ENCODE assay signal across 8 cellular contexts in the genomic region with DNA sequence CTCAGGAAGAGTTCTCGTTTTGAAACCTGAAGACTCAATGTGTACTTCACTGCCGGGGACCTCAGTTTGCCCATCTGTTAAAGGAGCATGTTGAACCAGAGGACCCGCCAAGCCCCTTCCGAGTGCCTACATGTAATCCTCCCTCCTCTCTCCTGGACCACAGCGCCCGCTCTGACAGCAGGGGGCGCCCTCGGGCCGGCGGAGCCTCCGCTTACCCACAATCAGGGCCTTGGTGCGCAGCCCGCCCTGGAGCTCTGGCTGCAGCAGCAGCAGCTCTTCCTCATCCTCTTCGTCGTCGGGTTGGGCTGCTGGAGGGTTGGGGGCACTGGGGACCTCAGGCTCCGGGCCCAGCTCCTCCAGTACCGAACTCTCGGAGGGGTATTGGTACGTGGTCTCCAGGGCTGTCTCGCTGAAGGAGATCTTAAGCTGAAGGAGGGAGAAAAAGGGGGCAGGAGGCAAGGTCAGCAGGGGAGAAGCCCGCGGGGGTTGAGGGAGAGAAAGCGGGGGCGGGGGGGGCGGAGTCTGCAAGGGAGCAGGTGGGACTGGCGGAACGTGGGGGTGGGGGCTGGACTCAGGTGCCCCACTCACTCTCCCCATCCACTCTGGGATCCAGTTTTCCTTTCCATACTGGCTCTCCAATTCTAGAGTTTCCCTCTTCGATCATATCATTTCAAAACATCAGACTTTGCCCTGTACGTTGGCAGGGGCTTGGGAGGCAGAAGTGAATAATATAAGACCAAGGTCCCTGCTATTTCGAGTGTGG. TPM values are rescaled to one million over a fixed set of nuclear protein-coding genes. Genes with fewer than 3 reads are reported as not detected.
DNase-seq lines count a peak whose midpoint lies in the region; ATAC-seq lines count a peak whose summit lies in the region.

No MANE protein-coding gene starts in this region.

- H3K79me1 ChIP-seq in mesendoderm (ENCODE audit: low read length), result peaks cover 14% of the 10 kb centered on the region

- H3K4me2 ChIP-seq in mesendoderm (ENCODE audit: low read length), result peak overlapping the region; percentile 6

- H3K36me3 ChIP-seq in effector memory CD4-positive, alpha-beta T cell (ENCODE audit: control insufficient read depth, insufficient read depth, low read length), result peaks cover 28% of the 10 kb centered on the region
- H3K36me3 ChIP-seq in mesendoderm (ENCODE audit: control insufficient read depth, insufficient read depth, low read length), result peaks cover 12% of the 10 kb centered on the region

- peak overlapping the region; percentile 44 for H3K4me3 ChIP-seq in effector memory CD4-positive, alpha-beta T cell (ENCODE audit: insufficient read depth, low read depth, low read length, poor library complexity, severe bottlenecking)
- no peak overlapping the region for H3K4me3 ChIP-seq in mesendoderm (ENCODE audit: low read length)

- no peak overlapping the region for H2BK5ac ChIP-seq in mesendoderm (ENCODE audit: low read length)

- H3K4me1 ChIP-seq in effector memory CD4-positive, alpha-beta T cell (ENCODE audit: control insufficient read depth, insufficient read depth, low read length, poor library complexity, severe bottlenecking), result peaks cover 24% of the 10 kb centered on the region
- peaks cover 8% of the 10 kb centered on the region for H3K4me1 ChIP-seq in mesendoderm (ENCODE audit: control insufficient read depth, low read depth, low read length)

- ATAC-seq in HG03097 (IDR thresholded peaks at IDR 0.05; ENCODE audit: low FRiP score, unreplicated experiment), result peak; percentile 39
- ATAC-seq in HG03135 (IDR thresholded peaks at IDR 0.05; ENCODE audit: unreplicated experiment), result no peak

- DNase-seq in DMS53 (lab: John Stamatoyannopoulos, UW) (peak; percentile 84), NCI-H774 (lab: John Stamatoyannopoulos, UW) (peak; percentile 69), mesendoderm (peak; percentile 89)
- peak; percentile 79 for DNase-seq in activated CD8-positive, alpha-beta memory T cell treated with anti-CD3 and anti-CD28 coated beads for 4 hours (ENCODE audit: low read depth in 2 of 2)
- DNase-seq in effector memory CD4-positive, alpha-beta T cell, result peak; percentile 78 to 87 (median 86)
- DNase-seq in stimulated activated CD8-positive, alpha-beta memory T cell treated with anti-CD3 and anti-CD28 coated beads, Interleukin-12 subunit alpha, Interleukin-12 subunit beta, amount 100 ng/mL, for 4 hours (ENCODE audit: low read depth), result peak; percentile 85

- no peak overlapping the region for H2AK5ac ChIP-seq in mesendoderm (ENCODE audit: low read length)

- WGBS in mesendoderm (ENCODE audit: extremely low coverage, insufficient coverage, low lambda C conversion rate), result no CpG with 5 or more reads among the region's 31 CpGs

- no peak overlapping the region for H4K8ac ChIP-seq in mesendoderm (ENCODE audit: low read depth, low read length)

- H3K79me2 ChIP-seq in mesendoderm (ENCODE audit: control insufficient read depth, insufficient read depth, low read length), result peaks cover 35% of the 10 kb centered on the region

- H4K5ac ChIP-seq in mesendoderm (ENCODE audit: low read length), result no peak overlapping the region

- no peak overlapping the region for H2BK120ac ChIP-seq in mesendoderm (ENCODE audit: low read depth, low read length)

- H3K23ac ChIP-seq in mesendoderm (ENCODE audit: low read length), result no peak overlapping the region

- no peak overlapping the region for H3K18ac ChIP-seq in mesendoderm (ENCODE audit: low read length)

- no peaks in the 10 kb centered on the region for H3K9me3 ChIP-seq in effector memory CD4-positive, alpha-beta T cell (ENCODE audit: control insufficient read depth, low read length)

- peak overlapping the region; percentile 56 for H3K56ac ChIP-seq in mesendoderm (ENCODE audit: low read length)

- H3K4ac ChIP-seq in mesendoderm (ENCODE audit: low read depth, low read length), result no peak overlapping the region

- peak overlapping the region; percentile 96 for H3K27ac ChIP-seq in effector memory CD4-positive, alpha-beta T cell (ENCODE audit: insufficient read depth, low read length, poor library complexity, severe bottlenecking)
- no peak overlapping the region for H3K27ac ChIP-seq in mesendoderm (ENCODE audit: low read depth, low read length)

- H3K27me3 ChIP-seq in effector memory CD4-positive, alpha-beta T cell (replicated peaks; ENCODE audit: control insufficient read depth, insufficient read depth, low read length, poor library complexity, severe bottlenecking), result no peaks in the 10 kb centered on the region
- H3K27me3 ChIP-seq in mesendoderm (ENCODE audit: insufficient read depth, low read length, poor library complexity), result no peaks in the 10 kb centered on the region

- H3K9ac ChIP-seq in mesendoderm (ENCODE audit: low read length), result peak overlapping the region; percentile 49

- no peak overlapping the region for H2BK15ac ChIP-seq in mesendoderm (replicated peaks; ENCODE audit: low read depth)

RNA-seq across cellular contexts. Expression of gene DHX16, which starts 6.3 kb away (rescaled TPM):
- 22.9 TPM for polyA plus RNA-seq in mesendoderm (2013, experiment 1 of 2)
- 23.1 TPM for polyA plus RNA-seq in mesendoderm (2013, experiment 2 of 2)

RNA-seq across cellular contexts. Expression of gene PPP1R18, which starts 7.3 kb away (rescaled TPM):
- 32.4 TPM for polyA plus RNA-seq in mesendoderm (2013, experiment 1 of 2)
- 33.3 TPM for polyA plus RNA-seq in mesendoderm (2013, experiment 2 of 2)

RNA-seq across cellular contexts. Expression of gene NRM, which starts 11.6 kb away (rescaled TPM):
- 49.8 TPM for polyA plus RNA-seq in mesendoderm (2013, experiment 1 of 2)
- 49.7 TPM for polyA plus RNA-seq in mesendoderm (2013, experiment 2 of 2)

RNA-seq across cellular contexts. Expression of gene C6orf136, which starts 32.2 kb away (rescaled TPM):
- polyA plus RNA-seq in mesendoderm (2013, experiment 1 of 2), result 18.8 TPM
- 18.7 TPM for polyA plus RNA-seq in mesendoderm (2013, experiment 2 of 2)

RNA-seq across cellular contexts. Expression of gene MDC1, which starts 37.9 kb away (rescaled TPM):
- 30.4 TPM for polyA plus RNA-seq in mesendoderm (2013, experiment 1 of 2)
- 29.4 TPM for polyA plus RNA-seq in mesendoderm (2013, experiment 2 of 2)
